ENCODE assay signal across 16 cellular contexts in the genomic region with DNA sequence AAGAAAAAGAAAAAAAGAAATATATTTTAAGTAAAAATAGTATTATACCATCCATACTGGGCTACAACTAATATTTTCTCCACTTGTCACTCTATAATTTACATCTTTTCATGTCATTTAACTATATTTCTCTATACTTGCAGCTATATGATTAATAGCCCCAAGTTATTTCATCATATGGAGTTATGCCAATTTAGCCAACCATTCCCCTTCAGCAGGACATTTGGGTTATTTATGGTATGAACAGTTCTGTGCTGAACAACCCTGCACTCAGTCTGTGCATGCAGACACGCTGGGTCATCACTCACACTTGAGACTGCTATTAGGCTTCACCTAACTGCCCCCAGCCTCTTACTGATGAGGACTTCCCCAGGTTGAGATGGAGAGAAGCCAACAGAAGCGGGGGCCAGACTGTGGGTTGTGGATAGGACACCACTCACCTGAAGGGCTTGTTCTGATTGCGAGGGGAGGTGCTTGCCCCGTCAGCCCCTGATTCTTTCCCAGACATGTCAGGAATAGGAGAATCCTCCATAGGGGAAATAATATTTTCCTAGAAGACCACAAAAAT.
"Had no signal": no experiment of that assay in that cellular context is flagged by ENCODE, and none has a peak within 500 bp of the region (broad histone marks: within the 10 kb centered on the region; RNA-seq: fewer than 3 reads in every experiment).

No MANE protein-coding gene starts in this region.

- DNase-seq: activated CD4-positive, alpha-beta T cell treated with anti-CD3 and anti-CD28 coated beads, Interleukin-2, amount 50 U/mL, for 4 hours; activated CD4-positive, CD25-positive, alpha-beta regulatory T cell treated with anti-CD3 and anti-CD28 coated beads, Interleukin-2, amount 50 U/mL, for 72 hours; activated effector memory CD4-positive, alpha-beta T cell treated with Interleukin-2 at 50 U/mL for 16 hours; activated naive CD4-positive, alpha-beta T cell treated with anti-CD3 and anti-CD28 coated beads, Interleukin-2, amount 50 U/mL, for 16 hours; activated T-cell treated with anti-CD3 and anti-CD28 coated beads, Interleukin-2, amount 50 U/mL, for 1 hour; cerebellar nuclear complex; foreskin keratinocyte; mesenchymal stem cell; natural killer cell; right cardiac atrium; small intestine; stimulated activated CD4-positive, alpha-beta T cell treated with anti-CD3 and anti-CD28 coated beads, Interleukin-4, amount 100 ng/mL, for 24 hours; stimulated activated naive CD8-positive, alpha-beta T cell treated with anti-CD3 and anti-CD28 coated beads, Interleukin-15, Interleukin-2, amounts not matched to agents 100 U/mL and 50 U/mL, for 24 hours had no signal

- H3K27me3 Mint-ChIP-seq: type B pancreatic cell had no signal

- H3K9me3 Mint-ChIP-seq: natural killer cell, type B pancreatic cell had no signal

- H3K4me3 ChIP-seq: prostate gland had no signal

- ATAC-seq: esophagus mucosa; foreskin keratinocyte; natural killer cell; stimulated activated naive CD8-positive, alpha-beta T cell treated with anti-CD3 and anti-CD28 coated beads, Interleukin-15, Interleukin-2, amounts not matched to agents 100 U/mL and 50 U/mL, for 24 hours had no signal

- H3K4me3 Mint-ChIP-seq: natural killer cell, type B pancreatic cell had no signal

- H3K27ac Mint-ChIP-seq: natural killer cell, type B pancreatic cell had no signal
